ENCODE assay signal across 8 cellular contexts in genomic region chr5:72815580-72816296, GRCh38. TPM values are rescaled to one million over a fixed set of nuclear protein-coding genes. Genes with fewer than 3 reads are reported as not detected.
A peak's percentile ranks its signal among the peaks of the same experiment; 100 is the strongest.
DNase-seq lines count a peak whose midpoint lies in the region; ATAC-seq and TF ChIP-seq lines count a peak whose summit lies in the region.

No MANE protein-coding gene starts in this region.

- peak; percentile 45 for ATAC-seq in CD8-positive, alpha-beta T cell
- peak; percentile 27 for ATAC-seq in HG03064 (IDR thresholded peaks at IDR 0.05; ENCODE audit: low read depth, unreplicated experiment)
- no peak for ATAC-seq in HG03354 (IDR thresholded peaks at IDR 0.05; ENCODE audit: poor library complexity, severe bottlenecking, unreplicated experiment)

- peaks cover 16% of the 10 kb centered on the region for H3K4me1 ChIP-seq in CD8-positive, alpha-beta T cell (ENCODE audit: insufficient read depth, low read length)
- H3K4me1 ChIP-seq in SJCRH30 (peaks cover 12% of the 10 kb centered on the region), neural progenitor cell (peaks cover 30% of the 10 kb centered on the region)

- H3F3A ChIP-seq in neural progenitor cell (ENCODE audit: low read depth) = peaks cover 50% of the 10 kb centered on the region

- intact Hi-C loops in CD8-positive, alpha-beta T cell (cut with DNase I, micrococcal nuclease) = loop anchor here (1.0 to 10.0 kb wide), 5 partner anchors 33 to 639 kb away; no protein-coding TSS in a partner anchor

- peak overlapping the region; percentile 92 for H3K27ac Mint-ChIP-seq in CD8-positive, alpha-beta T cell
- peak overlapping the region; percentile 98 for H3K27ac Mint-ChIP-seq in neural progenitor cell

- H3K4me3 Mint-ChIP-seq in CD8-positive, alpha-beta T cell = peak overlapping the region; percentile 90
- H3K4me3 Mint-ChIP-seq in neural progenitor cell = peak overlapping the region; percentile 100

- in situ Hi-C loops in KBM-7 (cut with MboI; ENCODE audit: low pct_unique_long_range_greater_than_20kb, low sequenced_read_pairs) = no loop called here

- TF ChIP-seq CTCF in CD8-positive, alpha-beta T cell (IDR thresholded peaks at IDR 0.05) = no peak
- no peak for TF ChIP-seq CTCF in epithelial cell of esophagus (IDR thresholded peaks at IDR 0.05; ENCODE audit: insufficient read depth, low read depth, low read length, missing control alignments)
- no peak for TF ChIP-seq CTCF in neural progenitor cell (IDR thresholded peaks at IDR 0.05)

- H4K20me1 ChIP-seq in neural progenitor cell (ENCODE audit: low read depth) = peaks cover 14% of the 10 kb centered on the region

- H3K4me3 ChIP-seq in CD8-positive, alpha-beta T cell (ENCODE audit: low read depth, low read length) = peak overlapping the region; percentile 84
- H3K4me3 ChIP-seq in SJCRH30 (peak overlapping the region; percentile 86), epithelial cell of esophagus (ENCODE audit: low read length) (peak overlapping the region; percentile 79), neural progenitor cell (peak overlapping the region; percentile 86)

- peaks cover 22% of the 10 kb centered on the region for H3K4me1 Mint-ChIP-seq in CD8-positive, alpha-beta T cell (ENCODE audit: low read depth)
- peaks cover 27% of the 10 kb centered on the region for H3K4me1 Mint-ChIP-seq in neural progenitor cell

- CTCF ChIA-PET in CD8-positive, alpha-beta T cell (lab: Charles Lee) = interaction anchor here (4.0 kb wide), 1 partner anchor 204 kb away, joined by 29 read pairs; no protein-coding TSS in a partner anchor

- H3K27me3 ChIP-seq in CD8-positive, alpha-beta T cell (ENCODE audit: insufficient read depth, low read length) = no peaks in the 10 kb centered on the region
- H3K27me3 ChIP-seq in SJCRH30 (no peaks in the 10 kb centered on the region), neural progenitor cell (no peaks in the 10 kb centered on the region)

- POLR2A ChIA-PET in CD8-positive, alpha-beta T cell (lab: Charles Lee) = no interaction called here

- H3K36me3 Mint-ChIP-seq in CD8-positive, alpha-beta T cell = peaks cover 4% of the 10 kb centered on the region
- H3K36me3 Mint-ChIP-seq in neural progenitor cell = peaks cover 15% of the 10 kb centered on the region

- peak overlapping the region; percentile 38 for H3K9ac ChIP-seq in neural progenitor cell

- H3K36me3 ChIP-seq in CD8-positive, alpha-beta T cell (ENCODE audit: insufficient read depth, low read length) = no peaks in the 10 kb centered on the region
- peaks cover 3% of the 10 kb centered on the region; the same call in 1 of the 2 replicates for H3K36me3 ChIP-seq in SJCRH30
- no peaks in the 10 kb centered on the region for H3K36me3 ChIP-seq in neural progenitor cell

- H3K27ac ChIP-seq in CD8-positive, alpha-beta T cell (ENCODE audit: low read depth, low read length) = peak overlapping the region; percentile 91
- H3K27ac ChIP-seq in SJCRH30 (peak overlapping the region; percentile 98), neural progenitor cell (peak overlapping the region; percentile 97)

- peak in 1 of 7 experiments; percentile 43 for DNase-seq in CD8-positive, alpha-beta T cell
- no peak for DNase-seq in SJCRH30
- no peak for DNase-seq in epithelial cell of esophagus (ENCODE audit: low read depth)
- DNase-seq in neural progenitor cell (ENCODE audit: low spot score) = no peak
- DNase-seq in foreskin melanocyte = no peak
- DNase-seq in KBM-7 = no peak

- no peaks in the 10 kb centered on the region for H3K9me3 Mint-ChIP-seq in CD8-positive, alpha-beta T cell
- peaks cover 16% of the 10 kb centered on the region for H3K9me3 Mint-ChIP-seq in neural progenitor cell

- peak overlapping the region; percentile 97 for H2AFZ ChIP-seq in neural progenitor cell (replicated peaks)

- H3K4me2 ChIP-seq in neural progenitor cell = peak overlapping the region; percentile 87

- peaks cover 37% of the 10 kb centered on the region for H3K79me2 ChIP-seq in neural progenitor cell (ENCODE audit: low read depth)

- peaks cover 18% of the 10 kb centered on the region for H3K27me3 Mint-ChIP-seq in CD8-positive, alpha-beta T cell (ENCODE audit: low read depth)
- peaks cover 2% of the 10 kb centered on the region for H3K27me3 Mint-ChIP-seq in neural progenitor cell (ENCODE audit: insufficient read depth, low read depth)

- no peaks in the 10 kb centered on the region for H3K9me3 ChIP-seq in CD8-positive, alpha-beta T cell (ENCODE audit: low read length)
- H3K9me3 ChIP-seq in SJCRH30 (replicated peaks) = no peaks in the 10 kb centered on the region
- H3K9me3 ChIP-seq in neural progenitor cell (ENCODE audit: low read depth) = no peaks in the 10 kb centered on the region

RNA-seq across cellular contexts. Expression of gene TNPO1, which starts 0.7 kb away (rescaled TPM):
- 10 to 100 TPM; 76.5 to 96.5 TPM for total RNA-seq in CD8-positive, alpha-beta T cell
- 194 and 209 TPM in 2 replicates for total RNA-seq in SJCRH30 (2014; rRNA removed; shearing (Covaris generic))
- total RNA-seq in neural progenitor cell (ENCODE audit: low replicate concordance) = 194 and 316 TPM in 2 replicates
